9 cellular contexts compared by ENCODE assay signal in genomic region chr2:221617996-221618395, GRCh38. TPM values are rescaled to one million over a fixed set of nuclear protein-coding genes. Genes with fewer than 3 reads are reported as not detected.
"Had no signal": no experiment of that assay in that cellular context is flagged by ENCODE, and none has a peak within 500 bp of the region (broad histone marks: within the 10 kb centered on the region; RNA-seq: fewer than 3 reads in every experiment).

No MANE protein-coding gene starts in this region.

- H3K4me3 ChIP-seq: GM23248, HAP-1 had no signal

- H3K27ac Mint-ChIP-seq: HFFc6, IgD-negative memory B cell had no signal

- ATAC-seq: HCT116, HepG2 had no signal

- H3K9me3 ChIP-seq: HAP-1 had no signal

- H3K36me3 ChIP-seq: HAP-1 had no signal

- DNase-seq: GM23248, GOT3, H7, HFFc6 had no signal

- H3K9ac ChIP-seq: GM23248 had no signal

- H3K4me1 ChIP-seq: HAP-1 had no signal

- FAIRE-seq: HepG2 had no signal

- H3K36me3 Mint-ChIP-seq: IgD-negative memory B cell had no signal

- H3K27ac ChIP-seq: GM23248, HL-60 had no signal

- H3K9me3 Mint-ChIP-seq: HFFc6, IgD-negative memory B cell had no signal

- H3K4me1 Mint-ChIP-seq: IgD-negative memory B cell had no signal

- H3K4me3 Mint-ChIP-seq: HFFc6, IgD-negative memory B cell had no signal

- H3K27me3 Mint-ChIP-seq: IgD-negative memory B cell had no signal

RNA-seq across cellular contexts. Expression of gene EPHA4, which starts 45.9 kb away (rescaled TPM):
- total RNA-seq: HepG2 had no signal
- polyA plus RNA-seq: HepG2 had no signal
